Comparison of ENCODE assay signal across 18 cellular contexts in the genomic region with DNA sequence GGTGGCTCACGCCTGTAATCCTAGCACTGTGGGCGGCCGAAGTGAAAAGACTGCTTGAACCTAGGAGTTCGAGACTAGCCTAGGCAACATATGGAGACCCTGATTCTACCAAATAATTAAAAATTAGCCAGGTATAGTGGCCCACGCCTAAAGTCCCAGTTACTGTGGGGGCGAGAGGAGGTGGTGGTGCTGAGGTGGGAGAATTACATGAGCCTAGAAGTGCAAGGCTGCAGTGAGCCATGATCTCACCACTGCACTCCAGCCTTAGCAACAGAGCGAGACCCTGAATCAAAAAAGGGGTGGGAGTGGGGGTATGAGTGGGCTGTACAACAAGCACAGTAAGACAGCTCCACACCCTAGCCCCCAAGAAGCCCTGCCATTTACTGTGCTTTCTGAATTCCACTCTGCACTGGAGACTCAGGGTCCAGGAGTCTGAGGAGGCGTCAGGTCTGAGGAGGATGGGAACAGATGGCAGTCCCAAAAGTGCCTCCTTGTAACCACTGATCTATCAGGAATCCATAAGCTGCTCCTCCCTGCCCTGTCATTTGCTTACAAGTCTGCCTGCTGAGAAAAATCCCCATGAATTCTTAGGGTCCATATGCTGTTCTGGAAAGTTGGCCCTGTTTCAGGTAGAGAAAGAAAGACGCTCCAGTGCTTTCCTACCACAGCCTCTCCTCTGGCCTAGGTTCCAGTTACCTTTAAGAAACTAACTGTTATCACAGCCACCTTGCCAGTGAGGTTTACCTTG.
"Had no signal": no experiment of that assay in that cellular context is flagged by ENCODE, and none has a peak within 500 bp of the region (broad histone marks: within the 10 kb centered on the region; RNA-seq: fewer than 3 reads in every experiment).

No MANE protein-coding gene starts in this region.

- ATAC-seq: activated CD8-positive, alpha-beta memory T cell treated with anti-CD3 and anti-CD28 coated beads, Interleukin-2, amount 10 ng/mL, durations not matched to agents 7 days and 5 days; PC-3 had no signal

- H3K4me1 Mint-ChIP-seq: activated CD8-positive, alpha-beta memory T cell treated with anti-CD3 and anti-CD28 coated beads, Interleukin-2, amount 10 ng/mL, durations not matched to agents 7 days and 5 days; activated naive CD4-positive, alpha-beta T cell treated with anti-CD3 and anti-CD28 coated beads, Interleukin-2, amount 50 U/mL, for 24 hours had no signal

- H3K27me3 Mint-ChIP-seq: activated CD8-positive, alpha-beta memory T cell treated with anti-CD3 and anti-CD28 coated beads, Interleukin-2, amount 10 ng/mL, durations not matched to agents 7 days and 5 days; activated naive CD4-positive, alpha-beta T cell treated with anti-CD3 and anti-CD28 coated beads, Interleukin-2, amount 50 U/mL, for 24 hours; activated T-cell treated with anti-CD3 and anti-CD28 coated beads, Interleukin-2, amount 50 U/mL, for 24 hours had no signal

- DNase-seq: activated CD4-positive, alpha-beta T cell treated with anti-CD3 and anti-CD28 coated beads for 4 hours; activated CD8-positive, alpha-beta memory T cell treated with anti-CD3 and anti-CD28 coated beads, Interleukin-2, amount 10 ng/mL, durations not matched to agents 7 days and 5 days; activated effector memory CD4-positive, alpha-beta T cell treated with Interleukin-2 at 50 U/mL for 16 hours; activated naive CD4-positive, alpha-beta T cell; activated T-cell treated with anti-CD3 and anti-CD28 coated beads, Interleukin-2, amount 50 U/mL, for 24 hours; aorta; KG1; NCI-H1048; NCI-H146; NCI-H1930; NCI-H2107; NCI-H510A treated with DMSO at 0.1 percent for 48 hours; PC-3; SHP77; T-helper 9 cell had no signal

- H3K4me3 Mint-ChIP-seq: activated CD8-positive, alpha-beta memory T cell treated with anti-CD3 and anti-CD28 coated beads, Interleukin-2, amount 10 ng/mL, durations not matched to agents 7 days and 5 days; activated naive CD4-positive, alpha-beta T cell treated with anti-CD3 and anti-CD28 coated beads, Interleukin-2, amount 50 U/mL, for 24 hours; activated T-cell treated with anti-CD3 and anti-CD28 coated beads, Interleukin-2, amount 50 U/mL, for 24 hours; activated T-helper 1 cell treated with anti-CD3 and anti-CD28 coated beads, Interleukin-12 subunit alpha, Interleukin-12 subunit beta, Interleukin-2, Interleukin-4 antibody, amounts not matched to agents 30 ng/mL and 10 ng/mL and 1 ng/mL, durations not matched to agents 14 hours and 24 hours and 36 hours; T-helper 1 cell treated with Interleukin-12 subunit alpha and Interleukin-12 subunit beta and Interleukin-4 antibody, amounts not matched to agents 30 μg/mL and 1 μg/mL, for 36 hours had no signal

- H3K9me3 Mint-ChIP-seq: activated naive CD4-positive, alpha-beta T cell treated with anti-CD3 and anti-CD28 coated beads, Interleukin-2, amount 50 U/mL, for 24 hours; activated T-helper 1 cell treated with anti-CD3 and anti-CD28 coated beads, Interleukin-12 subunit alpha, Interleukin-12 subunit beta, Interleukin-2, Interleukin-4 antibody, amounts not matched to agents 30 ng/mL and 10 ng/mL and 1 ng/mL, durations not matched to agents 14 hours and 24 hours and 36 hours had no signal

- H3K27ac Mint-ChIP-seq: activated CD8-positive, alpha-beta memory T cell treated with anti-CD3 and anti-CD28 coated beads, Interleukin-2, amount 10 ng/mL, durations not matched to agents 7 days and 5 days; activated naive CD4-positive, alpha-beta T cell treated with anti-CD3 and anti-CD28 coated beads, Interleukin-2, amount 50 U/mL, for 24 hours; activated T-cell treated with anti-CD3 and anti-CD28 coated beads, Interleukin-2, amount 50 U/mL, for 24 hours; activated T-helper 1 cell treated with anti-CD3 and anti-CD28 coated beads, Interleukin-12 subunit alpha, Interleukin-12 subunit beta, Interleukin-2, Interleukin-4 antibody, amounts not matched to agents 30 ng/mL and 10 ng/mL and 1 ng/mL, durations not matched to agents 14 hours and 24 hours and 36 hours; T-helper 1 cell treated with Interleukin-12 subunit alpha and Interleukin-12 subunit beta and Interleukin-4 antibody, amounts not matched to agents 30 μg/mL and 1 μg/mL, for 36 hours had no signal

- H3K36me3 Mint-ChIP-seq: activated CD8-positive, alpha-beta memory T cell treated with anti-CD3 and anti-CD28 coated beads, Interleukin-2, amount 10 ng/mL, durations not matched to agents 7 days and 5 days; activated naive CD4-positive, alpha-beta T cell treated with anti-CD3 and anti-CD28 coated beads, Interleukin-2, amount 50 U/mL, for 24 hours had no signal
